1 cellular context compared by ENCODE assay signal in the genomic region with DNA sequence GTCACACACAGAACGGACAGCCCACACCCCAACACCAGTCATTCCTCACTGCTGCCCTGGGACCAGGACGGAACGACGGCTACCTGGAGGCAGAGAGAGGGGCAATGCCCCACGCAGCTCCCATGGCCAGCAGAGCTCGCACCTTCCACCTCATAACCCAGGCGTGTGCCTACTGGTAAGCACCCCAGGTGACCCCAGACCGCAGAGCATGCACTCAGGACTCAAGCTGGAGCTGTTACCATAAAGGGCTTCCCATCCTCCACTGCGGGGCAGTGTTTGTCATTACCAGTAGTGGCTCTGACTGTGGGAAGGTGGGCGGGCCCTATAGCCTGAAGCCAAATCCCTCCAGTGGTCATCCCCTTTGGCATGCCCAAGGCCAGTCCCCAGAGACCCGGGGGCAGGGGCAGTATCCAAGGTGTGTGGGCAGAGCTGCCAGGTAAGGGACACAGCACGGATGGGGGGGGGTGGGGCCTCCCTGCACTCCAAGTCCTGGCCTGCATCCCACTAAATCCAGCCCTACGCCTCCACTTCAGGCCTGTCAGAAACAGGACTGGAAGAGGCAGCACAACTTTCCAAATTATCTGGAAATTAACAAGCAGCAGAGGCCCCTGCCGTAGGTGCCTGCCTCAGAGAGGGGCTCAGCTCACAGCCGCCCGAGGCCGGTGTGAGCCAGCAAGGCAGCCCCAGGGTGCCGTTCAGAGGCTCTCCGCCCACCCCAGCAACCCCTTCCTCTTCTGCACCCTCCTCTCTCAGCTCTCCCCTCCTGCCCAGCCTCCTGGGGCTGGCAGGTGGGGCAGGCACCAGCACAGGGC.
TF ChIP-seq lines count a peak whose summit lies in the region.

No MANE protein-coding gene starts in this region.

TF ChIP-seq in HepG2, 621 proteins besides CTCF, POLR2A, EP300 and RAD21 (continued from another document):
- TF ChIP-seq ZNF280B (CRISPR knock-in tag; IDR thresholded peaks at IDR 0.05; ENCODE audit: borderline replicate concordance) (no peak), HNF4A (CRISPR knock-in tag; IDR thresholded peaks at IDR 0.05) (peak; percentile 14; the same call in 1 of the 2 replicates), HDAC6 (IDR thresholded peaks at IDR 0.05; ENCODE audit: low read depth, low read length) (no peak), RARA (CRISPR knock-in tag; IDR thresholded peaks at IDR 0.05) (0 out of 2 replicates have a peak, but pooled peaks have one; percentile 22), ZFP1 (CRISPR knock-in tag; IDR thresholded peaks at IDR 0.05) (no peak), KLF13 (CRISPR knock-in tag; IDR thresholded peaks at IDR 0.05) (no peak), SRSF9 (IDR thresholded peaks at IDR 0.05; ENCODE audit: borderline replicate concordance, insufficient read depth, low read depth, low read length, poor library complexity, severe bottlenecking) (no peak), CHCHD3 (CRISPR knock-in tag; IDR thresholded peaks at IDR 0.05) (no peak)
- TF ChIP-seq, protein P1, sequence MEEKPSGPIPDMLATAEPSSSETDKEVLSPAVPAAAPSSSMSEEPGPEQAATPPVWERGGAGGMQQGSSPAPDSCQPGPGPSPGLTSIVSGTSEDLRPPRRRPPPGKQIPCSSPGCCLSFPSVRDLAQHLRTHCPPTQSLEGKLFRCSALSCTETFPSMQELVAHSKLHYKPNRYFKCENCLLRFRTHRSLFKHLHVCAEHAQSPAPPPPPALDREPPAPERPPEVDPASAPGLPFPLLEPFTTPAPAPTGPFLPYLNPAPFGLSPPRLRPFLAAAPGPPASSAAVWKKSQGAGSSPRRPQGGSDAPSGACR (CRISPR knock-in tag; IDR thresholded peaks at IDR 0.05): no peak
